ENCODE assay signal across 31 cellular contexts in genomic region chr18:50072146-50072545, GRCh38.
"Had no signal": no experiment of that assay in that cellular context is flagged by ENCODE, and none has a peak within 500 bp of the region (broad histone marks: within the 10 kb centered on the region; RNA-seq: fewer than 3 reads in every experiment).

No MANE protein-coding gene starts in this region.

- H3K27ac ChIP-seq: brain microvascular endothelial cell, coronary artery, dorsolateral prefrontal cortex had no signal

- H3K36me3 ChIP-seq: brain microvascular endothelial cell had no signal

- DNase-seq: activated CD4-positive, alpha-beta memory T cell treated with anti-CD3 and anti-CD28 coated beads for 36 hours; activated CD4-positive, alpha-beta T cell treated with anti-CD3 and anti-CD28 coated beads for 36 hours; activated CD4-positive, alpha-beta T cell treated with anti-CD3 and anti-CD28 coated beads, Interleukin-2, amount 10 ng/mL, durations not matched to agents 24 days and 14 days; activated CD4-positive, CD25-positive, alpha-beta regulatory T cell; activated CD4-positive, CD25-positive, alpha-beta regulatory T cell treated with anti-CD3 and anti-CD28 coated beads, Interleukin-2, amount 50 U/mL, for 72 hours; activated CD8-positive, alpha-beta memory T cell treated with anti-CD3 and anti-CD28 coated beads, Interleukin-2, amount 10 ng/mL, durations not matched to agents 7 days and 5 days; activated CD8-positive, alpha-beta memory T cell treated with anti-CD3 and anti-CD28 coated beads, Interleukin-2, amount 50 U/mL, for 4 hours; activated CD8-positive, alpha-beta T cell treated with anti-CD3 and anti-CD28 coated beads, Interleukin-2, amount 10 ng/mL, durations not matched to agents 7 days and 5 days; activated effector memory CD4-positive, alpha-beta T cell treated with anti-CD3 and anti-CD28 coated beads, Interleukin-2, amount 50 U/mL, for 16 hours; activated naive CD4-positive, alpha-beta T cell; activated naive CD4-positive, alpha-beta T cell treated with anti-CD3 and anti-CD28 coated beads, Interleukin-2, amount 10 ng/mL, durations not matched to agents 7 days and 5 days; activated T-cell treated with anti-CD3 and anti-CD28 coated beads, Interleukin-2, amount 50 U/mL, for 1 hour; activated T-cell treated with anti-CD3 and anti-CD28 coated beads, Interleukin-2, amount 50 U/mL, for 48 hours; amniotic stem cell; anterior cingulate cortex; brain microvascular endothelial cell; dorsolateral prefrontal cortex; effector memory CD4-positive, alpha-beta T cell; endodermal cell; foreskin fibroblast; T-helper 2 cell had no signal

- H3K9me3 Mint-ChIP-seq: activated CD4-positive, alpha-beta memory T cell treated with anti-CD3 and anti-CD28 coated beads for 36 hours; activated CD4-positive, alpha-beta T cell treated with anti-CD3 and anti-CD28 coated beads, Interleukin-2, amount 10 ng/mL, durations not matched to agents 24 days and 14 days; activated naive CD4-positive, alpha-beta T cell treated with anti-CD3 and anti-CD28 coated beads, Interleukin-2, amount 10 ng/mL, durations not matched to agents 7 days and 5 days; activated T-helper 1 cell treated with anti-CD3 and anti-CD28 coated beads, Interleukin-12 subunit alpha, Interleukin-12 subunit beta, Interleukin-2, Interleukin-4 antibody, amounts not matched to agents 30 ng/mL and 10 ng/mL and 1 ng/mL, durations not matched to agents 14 hours and 24 hours and 36 hours; activated T-helper 2 cell treated with anti-CD3 and anti-CD28 coated beads, Interferon-gamma antibody, Interleukin-2, Interleukin-4, amounts not matched to agents 10 μg/mL and 5 μg/mL and 100 μg/mL, durations not matched to agents 14 hours and 24 hours and 36 hours; central memory CD8-positive, alpha-beta T cell; dendritic cell treated with granulocyte-macrophage colony-stimulating factor and Interleukin-4, amounts not matched to agents 40 ng/mL and 50 ng/mL, for 4 days; endodermal cell had no signal

- H3K27ac Mint-ChIP-seq: activated CD4-positive, alpha-beta memory T cell treated with anti-CD3 and anti-CD28 coated beads for 36 hours; activated CD4-positive, alpha-beta T cell treated with anti-CD3 and anti-CD28 coated beads for 36 hours; activated CD4-positive, alpha-beta T cell treated with anti-CD3 and anti-CD28 coated beads, Interleukin-2, amount 10 ng/mL, durations not matched to agents 24 days and 14 days; activated CD8-positive, alpha-beta memory T cell treated with anti-CD3 and anti-CD28 coated beads, Interleukin-2, amount 10 ng/mL, durations not matched to agents 7 days and 5 days; activated CD8-positive, alpha-beta T cell treated with anti-CD3 and anti-CD28 coated beads, Interleukin-2, amount 10 ng/mL, durations not matched to agents 7 days and 5 days; activated naive CD4-positive, alpha-beta T cell treated with anti-CD3 and anti-CD28 coated beads, Interleukin-2, amount 10 ng/mL, durations not matched to agents 7 days and 5 days; activated naive CD8-positive, alpha-beta T cell; activated T-helper 1 cell treated with anti-CD3 and anti-CD28 coated beads, Interleukin-12 subunit alpha, Interleukin-12 subunit beta, Interleukin-2, Interleukin-4 antibody, amounts not matched to agents 30 ng/mL and 10 ng/mL and 1 ng/mL, durations not matched to agents 14 hours and 24 hours and 36 hours; activated T-helper 2 cell treated with anti-CD3 and anti-CD28 coated beads, Interferon-gamma antibody, Interleukin-2, Interleukin-4, amounts not matched to agents 10 μg/mL and 5 μg/mL and 100 μg/mL, durations not matched to agents 14 hours and 24 hours and 36 hours; dendritic cell treated with granulocyte-macrophage colony-stimulating factor and Interleukin-4, amounts not matched to agents 40 ng/mL and 50 ng/mL, for 4 days; endodermal cell had no signal

- ATAC-seq: activated CD4-positive, alpha-beta T cell treated with anti-CD3 and anti-CD28 coated beads for 36 hours; activated CD8-positive, alpha-beta memory T cell treated with anti-CD3 and anti-CD28 coated beads, Interleukin-2, amount 10 ng/mL, durations not matched to agents 7 days and 5 days; activated CD8-positive, alpha-beta T cell treated with anti-CD3 and anti-CD28 coated beads, Interleukin-2, amount 10 ng/mL, durations not matched to agents 7 days and 5 days; esophagus mucosa had no signal

- H3K36me3 Mint-ChIP-seq: activated CD4-positive, alpha-beta memory T cell treated with anti-CD3 and anti-CD28 coated beads for 36 hours; activated CD8-positive, alpha-beta memory T cell treated with anti-CD3 and anti-CD28 coated beads, Interleukin-2, amount 10 ng/mL, durations not matched to agents 7 days and 5 days; activated naive CD4-positive, alpha-beta T cell treated with anti-CD3 and anti-CD28 coated beads, Interleukin-2, amount 10 ng/mL, durations not matched to agents 7 days and 5 days; activated naive CD8-positive, alpha-beta T cell had no signal

- H3K27me3 ChIP-seq: brain microvascular endothelial cell had no signal

- FAIRE-seq: astrocyte, bronchial epithelial cell, frontal cortex had no signal

- H3K4me3 ChIP-seq: coronary artery, dorsolateral prefrontal cortex had no signal
